1 cellular context compared by ENCODE assay signal in genomic region chr22:36368359-36368983, GRCh38.
TF ChIP-seq lines count a peak whose summit lies in the region.

No MANE protein-coding gene starts in this region.

TF ChIP-seq in K562, 482 proteins besides CTCF, POLR2A, EP300 and RAD21 (continued from another document and continues in another):
- TF ChIP-seq, protein P1, sequence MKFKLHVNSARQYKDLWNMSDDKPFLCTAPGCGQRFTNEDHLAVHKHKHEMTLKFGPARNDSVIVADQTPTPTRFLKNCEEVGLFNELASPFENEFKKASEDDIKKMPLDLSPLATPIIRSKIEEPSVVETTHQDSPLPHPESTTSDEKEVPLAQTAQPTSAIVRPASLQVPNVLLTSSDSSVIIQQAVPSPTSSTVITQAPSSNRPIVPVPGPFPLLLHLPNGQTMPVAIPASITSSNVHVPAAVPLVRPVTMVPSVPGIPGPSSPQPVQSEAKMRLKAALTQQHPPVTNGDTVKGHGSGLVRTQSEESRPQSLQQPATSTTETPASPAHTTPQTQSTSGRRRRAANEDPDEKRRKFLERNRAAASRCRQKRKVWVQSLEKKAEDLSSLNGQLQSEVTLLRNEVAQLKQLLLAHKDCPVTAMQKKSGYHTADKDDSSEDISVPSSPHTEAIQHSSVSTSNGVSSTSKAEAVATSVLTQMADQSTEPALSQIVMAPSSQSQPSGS (CRISPR knock-in tag; IDR thresholded peaks at IDR 0.05) = no peak
- TF ChIP-seq SNAPC5 (CRISPR knock-in tag; IDR thresholded peaks at IDR 0.05) (no peak), ZNF75A (CRISPR knock-in tag; IDR thresholded peaks at IDR 0.05) (no peak), ZHX1 (conservative IDR thresholded peaks at IDR 0.05; ENCODE audit: low read length) (no peak), ZNF12 (CRISPR knock-in tag; IDR thresholded peaks at IDR 0.05) (no peak), U2AF1 (optimal IDR thresholded peaks at IDR 0.05; ENCODE audit: low read depth, low read length) (no peak), ZNF316 (IDR thresholded peaks at IDR 0.05) (no peak), HOXB6 (CRISPR knock-in tag; IDR thresholded peaks at IDR 0.05; ENCODE audit: borderline replicate concordance) (no peak), CAMTA2 (CRISPR knock-in tag; conservative IDR thresholded peaks at IDR 0.05) (no peak), ZFP91 (CRISPR knock-in tag; IDR thresholded peaks at IDR 0.05) (no peak), HNRNPLL (IDR thresholded peaks at IDR 0.05; ENCODE audit: low read depth, low read length, poor library complexity, severe bottlenecking) (no peak), ZNF586 (CRISPR knock-in tag; conservative IDR thresholded peaks at IDR 0.05) (no peak), ZBTB12 (CRISPR knock-in tag; IDR thresholded peaks at IDR 0.05) (no peak), ZBED1 (IDR thresholded peaks at IDR 0.05) (peak; percentile 83; the same call in 1 of the 2 replicates), DLX4 (CRISPR knock-in tag; IDR thresholded peaks at IDR 0.05) (no peak), ZC3H8 (IDR thresholded peaks at IDR 0.05) (no peak), ZBTB34 (CRISPR knock-in tag; IDR thresholded peaks at IDR 0.05) (peak; percentile 87), NCOA2 (IDR thresholded peaks at IDR 0.05; ENCODE audit: partially characterized antibody in 2 of 2) (peak in 1 of 2 experiments; percentile 81), CHD4 (IDR thresholded peaks at IDR 0.05; ENCODE audit: insufficient read depth, insufficient replicate concordance, low read depth, low read length, poor library complexity, severe bottlenecking) (no peak), SAFB2 (IDR thresholded peaks at IDR 0.05; ENCODE audit: borderline replicate concordance, low read depth, low read length, severe bottlenecking) (no peak), ZNF79 (CRISPR knock-in tag; IDR thresholded peaks at IDR 0.05; ENCODE audit: low read depth) (no peak), E2F8 (IDR thresholded peaks at IDR 0.05; ENCODE audit: low read depth, partially characterized antibody) (peak; percentile 36), ZFPM2 (CRISPR knock-in tag; IDR thresholded peaks at IDR 0.05) (no peak), SIX5 (IDR thresholded peaks at IDR 0.05; ENCODE audit: borderline replicate concordance in 1 of 2, insufficient read depth in 1 of 2, low read depth in 1 of 2, low read length in 2 of 2) (no peak), TAF9B (IDR thresholded peaks at IDR 0.05; ENCODE audit: partially characterized antibody) (peak; percentile 73), SAP30 (IDR thresholded peaks at IDR 0.05; ENCODE audit: borderline replicate concordance, insufficient read depth, low read depth, low read length, poor library complexity, severe bottlenecking) (no peak), GABPB2 (CRISPR knock-in tag; conservative IDR thresholded peaks at IDR 0.05) (no peak), ZNF197 (CRISPR knock-in tag; IDR thresholded peaks at IDR 0.05; ENCODE audit: low read depth) (peak; percentile 61; the same call in 1 of the 2 replicates), BRCA1 (IDR thresholded peaks at IDR 0.05) (no peak), BRCA1 (CRISPR knock-in tag; IDR thresholded peaks at IDR 0.05) (no peak), PHB (CRISPR knock-in tag; IDR thresholded peaks at IDR 0.05) (no peak), MYNN (IDR thresholded peaks at IDR 0.05) (peak; percentile 88), MYNN (CRISPR knock-in tag; IDR thresholded peaks at IDR 0.05) (no peak), JUN (IDR thresholded peaks at IDR 0.05; ENCODE audit: borderline replicate concordance, low read depth, low read length) (peak; percentile 35; the same call in 1 of the 2 replicates), JUN (CRISPR knock-in tag; IDR thresholded peaks at IDR 0.05; ENCODE audit: borderline replicate concordance) (no peak)
- TF ChIP-seq, protein P2, sequence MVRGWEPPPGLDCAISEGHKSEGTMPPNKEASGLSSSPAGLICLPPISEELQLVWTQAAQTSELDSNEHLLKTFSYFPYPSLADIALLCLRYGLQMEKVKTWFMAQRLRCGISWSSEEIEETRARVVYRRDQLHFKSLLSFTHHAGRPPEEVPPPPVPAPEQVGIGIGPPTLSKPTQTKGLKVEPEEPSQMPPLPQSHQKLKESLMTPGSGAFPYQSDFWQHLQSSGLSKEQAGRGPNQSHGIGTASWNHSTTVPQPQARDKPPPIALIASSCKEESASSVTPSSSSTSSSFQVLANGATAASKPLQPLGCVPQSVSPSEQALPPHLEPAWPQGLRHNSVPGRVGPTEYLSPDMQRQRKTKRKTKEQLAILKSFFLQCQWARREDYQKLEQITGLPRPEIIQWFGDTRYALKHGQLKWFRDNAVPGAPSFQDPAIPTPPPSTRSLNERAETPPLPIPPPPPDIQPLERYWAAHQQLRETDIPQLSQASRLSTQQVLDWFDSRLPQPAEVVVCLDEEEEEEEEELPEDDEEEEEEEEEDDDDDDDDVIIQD (CRISPR knock-in tag; IDR thresholded peaks at IDR 0.05) = no peak
- TF ChIP-seq, protein P3, sequence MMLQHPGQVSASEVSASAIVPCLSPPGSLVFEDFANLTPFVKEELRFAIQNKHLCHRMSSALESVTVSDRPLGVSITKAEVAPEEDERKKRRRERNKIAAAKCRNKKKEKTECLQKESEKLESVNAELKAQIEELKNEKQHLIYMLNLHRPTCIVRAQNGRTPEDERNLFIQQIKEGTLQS (IDR thresholded peaks at IDR 0.05) = peak; percentile 50; the same call in 1 of the 2 replicates
- TF ChIP-seq, protein P3 (CRISPR knock-in tag; conservative IDR thresholded peaks at IDR 0.05) = no peak
- TF ChIP-seq, protein P4, sequence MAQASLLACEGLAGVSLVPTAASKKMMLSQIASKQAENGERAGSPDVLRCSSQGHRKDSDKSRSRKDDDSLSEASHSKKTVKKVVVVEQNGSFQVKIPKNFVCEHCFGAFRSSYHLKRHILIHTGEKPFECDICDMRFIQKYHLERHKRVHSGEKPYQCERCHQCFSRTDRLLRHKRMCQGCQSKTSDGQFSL (CRISPR knock-in tag; IDR thresholded peaks at IDR 0.05) = no peak
- TF ChIP-seq, protein P4 (tag; IDR thresholded peaks at IDR 0.05) = no peak
- TF ChIP-seq, protein P5, sequence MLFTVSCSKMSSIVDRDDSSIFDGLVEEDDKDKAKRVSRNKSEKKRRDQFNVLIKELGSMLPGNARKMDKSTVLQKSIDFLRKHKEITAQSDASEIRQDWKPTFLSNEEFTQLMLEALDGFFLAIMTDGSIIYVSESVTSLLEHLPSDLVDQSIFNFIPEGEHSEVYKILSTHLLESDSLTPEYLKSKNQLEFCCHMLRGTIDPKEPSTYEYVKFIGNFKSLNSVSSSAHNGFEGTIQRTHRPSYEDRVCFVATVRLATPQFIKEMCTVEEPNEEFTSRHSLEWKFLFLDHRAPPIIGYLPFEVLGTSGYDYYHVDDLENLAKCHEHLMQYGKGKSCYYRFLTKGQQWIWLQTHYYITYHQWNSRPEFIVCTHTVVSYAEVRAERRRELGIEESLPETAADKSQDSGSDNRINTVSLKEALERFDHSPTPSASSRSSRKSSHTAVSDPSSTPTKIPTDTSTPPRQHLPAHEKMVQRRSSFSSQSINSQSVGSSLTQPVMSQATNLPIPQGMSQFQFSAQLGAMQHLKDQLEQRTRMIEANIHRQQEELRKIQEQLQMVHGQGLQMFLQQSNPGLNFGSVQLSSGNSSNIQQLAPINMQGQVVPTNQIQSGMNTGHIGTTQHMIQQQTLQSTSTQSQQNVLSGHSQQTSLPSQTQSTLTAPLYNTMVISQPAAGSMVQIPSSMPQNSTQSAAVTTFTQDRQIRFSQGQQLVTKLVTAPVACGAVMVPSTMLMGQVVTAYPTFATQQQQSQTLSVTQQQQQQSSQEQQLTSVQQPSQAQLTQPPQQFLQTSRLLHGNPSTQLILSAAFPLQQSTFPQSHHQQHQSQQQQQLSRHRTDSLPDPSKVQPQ (CRISPR knock-in tag; IDR thresholded peaks at IDR 0.05; ENCODE audit: borderline replicate concordance) = no peak
